In genomic region chr4:144703494-144703893, GRCh38 we compare ENCODE assay signal across 21 cellular contexts. TPM values are rescaled to one million over a fixed set of nuclear protein-coding genes. Genes with fewer than 3 reads are reported as not detected.
DNase-seq lines count a peak whose midpoint lies in the region; ATAC-seq and TF ChIP-seq lines count a peak whose summit lies in the region.
"Had no signal": no experiment of that assay in that cellular context is flagged by ENCODE, and none has a peak within 500 bp of the region (broad histone marks: within the 10 kb centered on the region; RNA-seq: fewer than 3 reads in every experiment).

No MANE protein-coding gene starts in this region.

- H3K18ac ChIP-seq in H9 (ENCODE audit: insufficient read length, low read depth, low read length) = no peak overlapping the region

- no peaks in the 10 kb centered on the region; the same call in 1 of the 2 replicates for H3K79me2 ChIP-seq in H9 (ENCODE audit: insufficient read depth, low read length)
- H3K79me2 ChIP-seq in neural progenitor cell (ENCODE audit: low read depth) = no peaks in the 10 kb centered on the region

- TF ChIP-seq CTCF in H9 (conservative IDR thresholded peaks at IDR 0.05) (no peak), dorsolateral prefrontal cortex (IDR thresholded peaks at IDR 0.05 in 54 of 56, conservative IDR thresholded peaks at IDR 0.05 in 2 of 56; ENCODE audit: low read depth in 1 of 56, partially characterized antibody in 56 of 56) (no peak), neural progenitor cell (IDR thresholded peaks at IDR 0.05) (no peak), type B pancreatic cell (conservative IDR thresholded peaks at IDR 0.05) (no peak)

- peak overlapping the region in 1 of 59 donors; percentile 8 for H3K4me3 ChIP-seq in dorsolateral prefrontal cortex
- no peak overlapping the region for H3K4me3 ChIP-seq in neural progenitor cell
- H3K4me3 ChIP-seq: MG63, SK-N-MC had no signal

- no peaks in the 10 kb centered on the region for H3K27me3 ChIP-seq in H9 (ENCODE audit: insufficient read depth, low read length)
- H3K27me3 ChIP-seq in dorsolateral prefrontal cortex = no peaks in the 10 kb centered on the region
- no peaks in the 10 kb centered on the region for H3K27me3 ChIP-seq in neural progenitor cell
- H3K27me3 ChIP-seq: MG63 had no signal

- H2BK15ac ChIP-seq in H9 (ENCODE audit: low read depth, low read length) = no peak overlapping the region

- H3K79me1 ChIP-seq in H9 (ENCODE audit: insufficient read depth, low read depth, low read length, poor library complexity, severe bottlenecking) = no peaks in the 10 kb centered on the region

- intact Hi-C loops in dorsolateral prefrontal cortex (cut with DNase I) = no loop called here
- intact Hi-C loops in left colon (cut with DNase I, micrococcal nuclease) = no loop called here

- no peak overlapping the region for H4K8ac ChIP-seq in H9 (replicated peaks; ENCODE audit: insufficient read length, low read depth, low read length)

- H3F3A ChIP-seq in neural progenitor cell (ENCODE audit: low read depth) = peaks cover 8% of the 10 kb centered on the region

- H3K27ac Mint-ChIP-seq in H9 = no peak overlapping the region
- H3K27ac Mint-ChIP-seq in neural progenitor cell = no peak overlapping the region
- no peak overlapping the region for H3K27ac Mint-ChIP-seq in type B pancreatic cell

- DNase-seq in H9 = no peak
- DNase-seq in dorsolateral prefrontal cortex = no peak
- DNase-seq in neural progenitor cell (ENCODE audit: low spot score) = peak; percentile 82
- no peak for DNase-seq in type B pancreatic cell (ENCODE audit: extremely low spot score, unreplicated experiment)
- no peak for DNase-seq in left colon
- DNase-seq in GF-D8 (lab: John Stamatoyannopoulos, UW) = no peak
- DNase-seq in activated T-cell treated with anti-CD3 and anti-CD28 coated beads, Interleukin-2, amount 50 U/mL, for 48 hours = no peak
- DNase-seq: Calu3, DMS153, DND-41, KG1, MG63, NCI-H1105 treated with DMSO at 0.1 percent for 48 hours, NCI-H146, NCI-H1930, NCI-H2107, NCI-H524, NCI-H748 treated with DMSO at 0.1 percent for 48 hours, SHP77 treated with DMSO at 0.1 percent for 48 hours had no signal

- H3K36me3 Mint-ChIP-seq in H9 (ENCODE audit: insufficient read depth in 1 of 3, low read depth in 3 of 3) = no peaks in the 10 kb centered on the region; a peak in 1 of 7 replicates
- H3K36me3 Mint-ChIP-seq in neural progenitor cell = no peaks in the 10 kb centered on the region
- no peaks in the 10 kb centered on the region for H3K36me3 Mint-ChIP-seq in type B pancreatic cell

- H3K23ac ChIP-seq in H9 (ENCODE audit: insufficient read length, low read depth, low read length) = no peak overlapping the region

- H3K9me3 ChIP-seq in H9 (ENCODE audit: control insufficient read depth, low read depth, low read length) (no peaks in the 10 kb centered on the region), neural progenitor cell (ENCODE audit: low read depth) (no peaks in the 10 kb centered on the region)
- H3K9me3 ChIP-seq: MG63 had no signal

- no peaks in the 10 kb centered on the region for H3K23me2 ChIP-seq in H9 (ENCODE audit: insufficient read length, low read depth, low read length, poor library complexity, severe bottlenecking)

- H3K27me3 Mint-ChIP-seq in H9 (ENCODE audit: low read depth) = no peaks in the 10 kb centered on the region; the same call in 1 of the 2 replicates
- peaks cover 5% of the 10 kb centered on the region for H3K27me3 Mint-ChIP-seq in neural progenitor cell (ENCODE audit: insufficient read depth, low read depth)
- H3K27me3 Mint-ChIP-seq in type B pancreatic cell = peaks cover 21% of the 10 kb centered on the region

- no peak for ATAC-seq in left colon

- H2BK20ac ChIP-seq in H9 (ENCODE audit: low read depth, low read length, poor library complexity, severe bottlenecking) = no peak overlapping the region

- peak overlapping the region; percentile 47; the same call in 1 of the 2 replicates for H3K14ac ChIP-seq in H9 (ENCODE audit: insufficient read depth, low read length)

- H3K4me3 Mint-ChIP-seq in H9 (no peak overlapping the region), neural progenitor cell (no peak overlapping the region), type B pancreatic cell (peak overlapping the region; percentile 1)

- H4K20me1 ChIP-seq in H9 (ENCODE audit: control insufficient read depth, insufficient read depth, insufficient read length) = no peaks in the 10 kb centered on the region
- peaks cover 17% of the 10 kb centered on the region for H4K20me1 ChIP-seq in neural progenitor cell (ENCODE audit: low read depth)

- no peak overlapping the region for H2BK12ac ChIP-seq in H9 (ENCODE audit: insufficient read length, low read depth, low read length)

- H3T11ph ChIP-seq in H9 (ENCODE audit: low read length) = no peak overlapping the region

- no peak overlapping the region for H2BK5ac ChIP-seq in H9 (ENCODE audit: insufficient read length, low read length)

- no CpG with 5 or more reads among the region's 5 CpGs for WGBS in H9 (ENCODE audit: extremely low coverage, insufficient read length, low lambda C conversion rate)

- no peak overlapping the region for H3K56ac ChIP-seq in H9 (ENCODE audit: insufficient read length, low read depth, low read length)

- no peak overlapping the region for H2AK5ac ChIP-seq in H9 (ENCODE audit: insufficient read length, low read length)

- H3K4me1 ChIP-seq in H9 (ENCODE audit: insufficient read depth, low read length) (no peaks in the 10 kb centered on the region), neural progenitor cell (peaks cover 39% of the 10 kb centered on the region)

- H3K4me2 ChIP-seq in H9 (ENCODE audit: insufficient read depth, insufficient read length, low read length) = no peak overlapping the region
- peak overlapping the region; percentile 29 for H3K4me2 ChIP-seq in neural progenitor cell

- H3K9ac ChIP-seq in H9 (ENCODE audit: extremely low read depth, insufficient read length, low read length) (no peak overlapping the region), neural progenitor cell (no peak overlapping the region)

- H3K36me3 ChIP-seq in neural progenitor cell = no peaks in the 10 kb centered on the region
- H3K36me3 ChIP-seq: MG63 had no signal

- no peak overlapping the region for H2BK120ac ChIP-seq in H9 (ENCODE audit: low read depth, low read length, poor library complexity, severe bottlenecking)

- H4K91ac ChIP-seq in H9 (ENCODE audit: insufficient read length, low read depth, low read length) = no peak overlapping the region

- H3K4ac ChIP-seq in H9 (ENCODE audit: low read depth, low read length) = no peak overlapping the region

- H3K9me3 Mint-ChIP-seq in H9 = no peaks in the 10 kb centered on the region
- no peaks in the 10 kb centered on the region for H3K9me3 Mint-ChIP-seq in neural progenitor cell
- H3K9me3 Mint-ChIP-seq in type B pancreatic cell = peaks cover 4% of the 10 kb centered on the region

- H2AFZ ChIP-seq in H9 (ENCODE audit: low read length) (no peak overlapping the region), neural progenitor cell (replicated peaks) (no peak overlapping the region)

- no peak overlapping the region for H4K5ac ChIP-seq in H9 (ENCODE audit: insufficient read length, low read depth, low read length)

- H3K4me1 Mint-ChIP-seq in H9 = peaks cover 13 to 17% of the 10 kb centered on the region in 2 experiments
- H3K4me1 Mint-ChIP-seq in neural progenitor cell = peaks cover 34% of the 10 kb centered on the region
- H3K4me1 Mint-ChIP-seq in type B pancreatic cell (ENCODE audit: unreplicated experiment) = peaks cover 16% of the 10 kb centered on the region

- H3K27ac ChIP-seq in H9 (ENCODE audit: insufficient read length, low read depth, low read length) (no peak overlapping the region), dorsolateral prefrontal cortex (peak overlapping the region in 47 of 59 donors; percentile 6 to 94 (median 58)), neural progenitor cell (no peak overlapping the region)
- H3K27ac ChIP-seq: RWPE1, SK-N-MC had no signal

RNA-seq across cellular contexts. Expression of gene HHIP, which starts 57.5 kb away (rescaled TPM):
- 2.7 and 3.8 TPM in 2 replicates for total RNA-seq in H9 (2021)
- total RNA-seq in dorsolateral prefrontal cortex = 100 to 1,000 TPM in 7 of 120 experiments, 10 to 100 TPM in 110, 1 to 10 TPM in 3; 6.0 to 200 (median 41.1) TPM
- total RNA-seq in neural progenitor cell (ENCODE audit: low replicate concordance) = not detected in 2 replicates
- total RNA-seq in type B pancreatic cell (ENCODE audit: low replicate concordance) = 5.6 and 29.6 TPM in 2 replicates
- 1 to 10 TPM; 4.9 to 6.1 TPM for total RNA-seq in left colon

Comparison
In these comparisons a context has a peak if more than half of its experiments do, and no peak if none do; other contexts are left out.
1. H3K27ac ChIP-seq: peak in dorsolateral prefrontal cortex (47 of 59); none in H9 (single experiment) and neural progenitor cell (single experiment).